ENCODE assay signal across 24 cellular contexts in genomic region chr12:104712968-104713367, GRCh38.
DNase-seq lines count a peak whose midpoint lies in the region; ATAC-seq and TF ChIP-seq lines count a peak whose summit lies in the region.
"Had no signal": no experiment of that assay in that cellular context is flagged by ENCODE, and none has a peak within 500 bp of the region (broad histone marks: within the 10 kb centered on the region; RNA-seq: fewer than 3 reads in every experiment).

No MANE protein-coding gene starts in this region.

- WGBS in upper lobe of left lung, 2 donors: 57 to 91% methylated on average over 4 to 5 of the region's 5 CpGs

- ATAC-seq in GM21381 (IDR thresholded peaks at IDR 0.05; ENCODE audit: unreplicated experiment) (no peak), upper lobe of left lung (ENCODE audit: low FRiP score in 2 of 2) (no peak), GM19463 (IDR thresholded peaks at IDR 0.05; ENCODE audit: unreplicated experiment) (no peak)

- TF ChIP-seq EP300 in upper lobe of left lung (IDR thresholded peaks at IDR 0.05): no peak

- H3K9me3 ChIP-seq in upper lobe of left lung: no peaks in the 10 kb centered on the region
- H3K9me3 ChIP-seq: Caco-2 had no signal

- H3K9me3 Mint-ChIP-seq in activated T-cell treated with anti-CD3 and anti-CD28 coated beads, Interleukin-2, amount 50 U/mL, for 24 hours: no peaks in the 10 kb centered on the region
- H3K9me3 Mint-ChIP-seq in brain (no peaks in the 10 kb centered on the region), neural crest cell (no peaks in the 10 kb centered on the region)
- H3K9me3 Mint-ChIP-seq: IgD-negative memory B cell had no signal

- no peak for TF ChIP-seq POLR2A in upper lobe of left lung (IDR thresholded peaks at IDR 0.05)

- H3K4me1 ChIP-seq in upper lobe of left lung: peaks cover 19 to 51% (median 22%) of the 10 kb centered on the region in 4 donors
- H3K4me1 ChIP-seq: Caco-2 had no signal

- H3K27ac ChIP-seq in upper lobe of left lung: no peak overlapping the region
- H3K27ac ChIP-seq: C4-2B had no signal

- H3K27me3 ChIP-seq in upper lobe of left lung: no peaks in the 10 kb centered on the region

- peaks cover 47% of the 10 kb centered on the region for H3K4me1 Mint-ChIP-seq in activated T-cell treated with anti-CD3 and anti-CD28 coated beads, Interleukin-2, amount 50 U/mL, for 24 hours (ENCODE audit: low read depth)
- H3K4me1 Mint-ChIP-seq in brain (peaks cover 88% of the 10 kb centered on the region), neural crest cell (peaks cover 42% of the 10 kb centered on the region)

- no peaks in the 10 kb centered on the region for H3K27me3 Mint-ChIP-seq in activated T-cell treated with anti-CD3 and anti-CD28 coated beads, Interleukin-2, amount 50 U/mL, for 24 hours
- H3K27me3 Mint-ChIP-seq in brain (peaks cover 7% of the 10 kb centered on the region), neural crest cell (ENCODE audit: low read depth) (no peaks in the 10 kb centered on the region)
- H3K27me3 Mint-ChIP-seq: IgD-negative memory B cell had no signal

- no peaks in the 10 kb centered on the region for H3K36me3 Mint-ChIP-seq in activated T-cell treated with anti-CD3 and anti-CD28 coated beads, Interleukin-2, amount 50 U/mL, for 24 hours (ENCODE audit: low read depth)
- H3K36me3 Mint-ChIP-seq in brain (no peaks in the 10 kb centered on the region), neural crest cell (ENCODE audit: low read depth) (no peaks in the 10 kb centered on the region)

- H3K27ac Mint-ChIP-seq in activated T-cell treated with anti-CD3 and anti-CD28 coated beads, Interleukin-2, amount 50 U/mL, for 24 hours: peak overlapping the region; percentile 38
- peak overlapping the region; percentile 37 to 73 (median 57) for H3K27ac Mint-ChIP-seq in brain
- peak overlapping the region; percentile 36 for H3K27ac Mint-ChIP-seq in neural crest cell (ENCODE audit: unreplicated experiment)

- no peak for DNase-seq in activated T-cell treated with anti-CD3 and anti-CD28 coated beads, Interleukin-2, amount 50 U/mL, for 24 hours
- DNase-seq in activated T-cell treated with anti-CD3 and anti-CD28 coated beads, Interleukin-2, amount 50 U/mL, for 1 hour: no peak
- DNase-seq in neural crest cell (ENCODE audit: low read depth, low spot score) (no peak), SKM-1 (lab: John Stamatoyannopoulos, UW; ENCODE audit: unreplicated experiment) (no peak), upper lobe of left lung (no peak)
- DNase-seq: 8988T, AML-193, Caco-2, DMS 273 treated with DMSO at 0.1 percent for 48 hours, DMS79 treated with DMSO at 0.1 percent for 48 hours, GOT3, HCEC 1CT, Karpas-422, NCI-H1417, NCI-H187, NCI-H446 treated with DMSO at 0.1 percent for 48 hours, NCI-H526 treated with DMSO at 0.1 percent for 48 hours, OCI-M1, Right ventricle myocardium superior had no signal

- H3K36me3 ChIP-seq in upper lobe of left lung: no peaks in the 10 kb centered on the region

- no peak overlapping the region for H3K4me3 ChIP-seq in upper lobe of left lung

- H3K4me3 Mint-ChIP-seq in activated T-cell treated with anti-CD3 and anti-CD28 coated beads, Interleukin-2, amount 50 U/mL, for 24 hours: no peak overlapping the region
- no peak overlapping the region for H3K4me3 Mint-ChIP-seq in brain
- no peak overlapping the region for H3K4me3 Mint-ChIP-seq in neural crest cell
- H3K4me3 Mint-ChIP-seq: IgD-negative memory B cell had no signal

- TF ChIP-seq CTCF in brain (conservative IDR thresholded peaks at IDR 0.05): no peak
- no peak for TF ChIP-seq CTCF in neural crest cell (conservative IDR thresholded peaks at IDR 0.05)
- TF ChIP-seq CTCF in upper lobe of left lung (IDR thresholded peaks at IDR 0.05): no peak
